10 cellular contexts compared by ENCODE assay signal in the genomic region with DNA sequence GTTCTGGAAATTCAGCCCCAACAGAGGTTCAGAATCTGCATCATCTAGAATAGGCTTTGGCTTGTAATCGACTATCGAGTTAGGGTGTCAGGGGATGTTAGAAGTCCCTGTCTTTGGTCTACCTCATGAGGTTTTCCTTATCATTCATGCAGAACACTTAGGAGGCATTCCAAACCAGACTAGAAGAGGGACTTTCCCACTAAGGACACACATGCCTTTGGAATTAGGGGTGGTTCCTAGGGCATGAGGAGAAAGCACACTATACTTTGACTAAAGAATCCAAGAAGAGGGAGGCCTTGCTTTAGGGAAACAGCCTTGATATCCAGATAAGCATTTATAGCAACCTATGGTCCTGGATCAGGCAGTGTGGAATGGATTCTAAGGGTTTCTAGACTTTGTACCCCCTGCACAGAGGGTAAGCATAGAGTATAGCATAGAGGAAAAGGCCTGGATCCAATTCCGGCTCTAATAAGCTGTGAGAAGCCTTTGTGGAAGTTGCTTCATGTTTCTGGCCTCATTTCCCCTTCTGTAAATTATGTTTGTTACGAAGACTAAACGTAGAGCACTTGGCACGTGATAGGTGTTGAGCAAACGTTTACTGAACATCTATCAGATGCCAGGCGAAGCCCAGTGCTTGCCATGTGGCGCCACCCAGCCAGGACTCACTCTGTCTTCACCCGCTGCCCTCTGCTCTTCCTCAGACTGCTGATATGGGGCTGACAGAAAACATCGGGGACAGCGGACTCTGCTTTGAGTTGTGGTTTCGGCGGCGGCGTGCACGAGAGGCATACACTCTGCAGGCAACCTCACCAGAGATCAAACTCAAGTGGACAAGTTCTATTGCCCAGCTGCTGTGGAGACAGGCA. TPM values are rescaled to one million over a fixed set of nuclear protein-coding genes. Genes with fewer than 3 reads are reported as not detected.
DNase-seq lines count a peak whose midpoint lies in the region; TF ChIP-seq lines count a peak whose summit lies in the region.
"Had no signal": no experiment of that assay in that cellular context is flagged by ENCODE, and none has a peak within 500 bp of the region (broad histone marks: within the 10 kb centered on the region; RNA-seq: fewer than 3 reads in every experiment).

No MANE protein-coding gene starts in this region.

- no peaks in the 10 kb centered on the region for H3K9me3 Mint-ChIP-seq in brain

- no peaks in the 10 kb centered on the region for H3K9me3 ChIP-seq in suprapubic skin
- H3K9me3 ChIP-seq in ascending aorta, result no peaks in the 10 kb centered on the region
- H3K9me3 ChIP-seq in transverse colon, result no peaks in the 10 kb centered on the region

- TF ChIP-seq POLR2A in suprapubic skin (IDR thresholded peaks at IDR 0.05) (no peak), transverse colon (IDR thresholded peaks at IDR 0.05) (no peak)

- peaks cover 38% of the 10 kb centered on the region for H3K4me1 Mint-ChIP-seq in brain

- TF ChIP-seq CTCF in brain (conservative IDR thresholded peaks at IDR 0.05), result no peak
- no peak for TF ChIP-seq CTCF in suprapubic skin (IDR thresholded peaks at IDR 0.05)
- no peak for TF ChIP-seq CTCF in ascending aorta (IDR thresholded peaks at IDR 0.05)
- no peak for TF ChIP-seq CTCF in transverse colon (IDR thresholded peaks at IDR 0.05)

- H3K4me3 ChIP-seq in suprapubic skin, result no peak overlapping the region
- no peak overlapping the region for H3K4me3 ChIP-seq in ascending aorta
- H3K4me3 ChIP-seq in transverse colon, result no peak overlapping the region
- H3K4me3 ChIP-seq: PC-9 had no signal

- whole genome bisulfite sequencing in suprapubic skin, result 60% methylated on average over 16 of the region's 17 CpGs
- WGBS in transverse colon (ENCODE audit: low coverage in 1 of 2), 2 donors, result 72 to 94% methylated on average over 3 to 17 of the region's 17 CpGs

- TF ChIP-seq EP300 in suprapubic skin (IDR thresholded peaks at IDR 0.05), result no peak
- no peak for TF ChIP-seq EP300 in transverse colon (IDR thresholded peaks at IDR 0.05; ENCODE audit: low read depth)

- peaks cover 17% of the 10 kb centered on the region for H3K4me1 ChIP-seq in suprapubic skin
- peaks cover 0 to 2% of the 10 kb centered on the region in 2 donors for H3K4me1 ChIP-seq in ascending aorta
- H3K4me1 ChIP-seq in transverse colon, result peaks cover 0 to 38% (median 22%) of the 10 kb centered on the region in 4 donors

- intact Hi-C loops in ascending aorta (cut with DNase I), result no loop called here
- intact Hi-C loops in transverse colon (cut with DNase I; ENCODE audit: low total_unique reads), result no loop called here

- H3K4me3 Mint-ChIP-seq in brain, result no peak overlapping the region

- in situ Hi-C loops in G401 (cut with HindIII; ENCODE audit: low sequenced_read_pairs) (no loop called here), transverse colon (cut with MboI; ENCODE audit: low pct_ligation_motif_present in 1 of 4, low pct_unique_long_range_greater_than_20kb in 1 of 4, low sequenced_read_pairs in 3 of 4) (loop anchor here in 2 of 4 donors (10.0 kb wide), 1 partner anchor 70 kb away; no protein-coding TSS in a partner anchor)

- H3K36me3 ChIP-seq in suprapubic skin (peaks cover 73% of the 10 kb centered on the region), ascending aorta (peaks cover 53 to 80% of the 10 kb centered on the region in 2 donors), transverse colon (peaks cover 0 to 41% (median 20%) of the 10 kb centered on the region in 4 donors)

- peak; percentile 23 for DNase-seq in NCI-H2196 (lab: John Stamatoyannopoulos, UW; ENCODE audit: unreplicated experiment)
- DNase-seq in NCI-H2196 treated with DMSO at 0.1 percent for 48 hours (lab: John Stamatoyannopoulos, UW; ENCODE audit: unreplicated experiment), result no peak
- DNase-seq in kidney tubule cell (ENCODE audit: low spot score), result peak; percentile 95
- DNase-seq in suprapubic skin (ENCODE audit: low spot score in 2 of 2), result no peak
- no peak for DNase-seq in ascending aorta (ENCODE audit: low spot score in 2 of 2)
- no peak for DNase-seq in G401 (ENCODE audit: low spot score)
- no peak for DNase-seq in transverse colon
- DNase-seq: KG1, PC-9 had no signal

- H3K27me3 ChIP-seq in suprapubic skin, result no peaks in the 10 kb centered on the region
- H3K27me3 ChIP-seq in ascending aorta, result no peaks in the 10 kb centered on the region
- H3K27me3 ChIP-seq in transverse colon, result no peaks in the 10 kb centered on the region

- peaks cover 78% of the 10 kb centered on the region for H3K36me3 Mint-ChIP-seq in brain

- no peaks in the 10 kb centered on the region for H3K27me3 Mint-ChIP-seq in brain

- H3K27ac ChIP-seq in suprapubic skin (peak overlapping the region; percentile 43), ascending aorta (peak overlapping the region in 1 of 2 donors; percentile 18), transverse colon (peak overlapping the region in 2 of 4 donors; percentile 17 to 32)
- H3K27ac ChIP-seq: PC-9 had no signal

- H3K27ac Mint-ChIP-seq in brain, result peak overlapping the region in 4 of 5 experiments; percentile 44 to 98 (median 74)

RNA-seq across cellular contexts. Expression of gene ZNF219, which starts 13.2 kb away (rescaled TPM):
- polyA plus RNA-seq in brain (ENCODE audit: insufficient read depth, low read depth, low replicate concordance), result 49.4 TPM
- 10 to 100 TPM; 44.2 to 70.0 (median 56.7) TPM for total RNA-seq in suprapubic skin
- 62.9 TPM for total RNA-seq in ascending aorta
- total RNA-seq in G401 (2014; rRNA removed; shearing (Covaris generic)), result 29.4 and 45.8 TPM in 2 replicates
- total RNA-seq in transverse colon, result 100 to 1,000 TPM in 2 of 4 donors, 10 to 100 TPM in 2; 68.4 to 135 (median 94.5) TPM

RNA-seq across cellular contexts. Expression of gene ARHGEF40, which starts 15.1 kb away (rescaled TPM):
- polyA plus RNA-seq in brain (ENCODE audit: insufficient read depth, low read depth, low replicate concordance), result 21.3 TPM
- total RNA-seq in suprapubic skin (10 to 100 TPM; 14.4 to 22.8 (median 17.6) TPM), ascending aorta (64.8 TPM), transverse colon (100 to 1,000 TPM in 1 of 4 donors, 10 to 100 TPM in 3; 55.6 to 138 (median 62.2) TPM)
- total RNA-seq in G401 (2014; rRNA removed; shearing (Covaris generic)), result 48.6 and 50.3 TPM in 2 replicates

RNA-seq across cellular contexts. Expression of gene TMEM253, which starts 15.6 kb away (rescaled TPM):
- polyA plus RNA-seq in brain (ENCODE audit: insufficient read depth, low read depth, low replicate concordance), result 0.29 TPM
- total RNA-seq in suprapubic skin (1 to 10 TPM in 1 of 4 donors, under 1 TPM in 2, not detected in 1; 0.53 to 2.0 (median 0.83) TPM), ascending aorta (not detected), transverse colon (10 to 100 TPM; 13.1 to 63.7 (median 41.9) TPM)
- not detected in 2 replicates for total RNA-seq in G401 (2014; rRNA removed; shearing (Covaris generic))

RNA-seq across cellular contexts. Expression of gene RNASE8, which starts 27.6 kb away (rescaled TPM):
- polyA plus RNA-seq in brain (ENCODE audit: insufficient read depth, low read depth, low replicate concordance), result not detected
- total RNA-seq in suprapubic skin (not detected), ascending aorta (not detected), transverse colon (not detected)
- total RNA-seq in G401 (2014; rRNA removed; shearing (Covaris generic)), result not detected in 2 replicates
- total RNA-seq: PC-9 had no signal

RNA-seq across cellular contexts. Expression of gene RNASE7, which starts 43.1 kb away (rescaled TPM):
- polyA plus RNA-seq in brain (ENCODE audit: insufficient read depth, low read depth, low replicate concordance), result not detected
- total RNA-seq in suprapubic skin, result 10 to 100 TPM; 10.3 to 46.9 (median 35.4) TPM
- total RNA-seq in ascending aorta, result not detected
- total RNA-seq in G401 (2014; rRNA removed; shearing (Covaris generic)), result not detected in 2 replicates
- total RNA-seq in transverse colon, result under 1 TPM in 1 of 4 donors, not detected in 3; 0.48 TPM
- total RNA-seq: PC-9 had no signal

Comparison
In these comparisons a context has a peak if more than half of its experiments do, and no peak if none do; other contexts are left out.
1. DNase-seq: peak in NCI-H2196 (single experiment) and kidney tubule cell (single experiment); none in NCI-H2196 treated with DMSO at 0.1 percent for 48 hours (single experiment), suprapubic skin (0 of 2), ascending aorta (0 of 2), G401 (single experiment) and transverse colon (single experiment).
2. RNA of gene TMEM253, which starts 15.6 kb away (total RNA-seq): 13.1 to 63.7 TPM in transverse colon; 0.53 to 2.0 TPM in suprapubic skin, not detected in ascending aorta (single experiment) and not detected in G401; every median in the first group is over 4 times any median in the second.